In the genomic region with DNA sequence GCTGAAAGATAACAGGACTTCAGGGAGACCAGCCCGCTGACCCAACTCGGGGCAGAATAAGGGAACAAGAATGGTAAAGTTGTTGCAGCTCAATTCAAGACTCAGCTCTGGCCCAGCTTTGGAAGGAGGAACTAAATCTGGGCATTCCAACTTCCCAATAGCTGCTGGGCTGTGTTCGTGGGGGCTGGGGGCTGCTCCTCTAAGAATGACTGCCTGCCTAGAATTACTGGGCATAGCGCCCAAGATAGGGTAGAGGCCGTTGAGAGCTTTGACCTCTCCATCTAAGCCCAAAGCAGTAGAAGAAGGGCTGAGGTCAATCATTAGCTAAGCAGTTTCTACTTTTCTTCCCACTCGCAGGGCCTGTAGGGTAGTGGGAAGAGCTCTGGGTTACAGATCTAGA, we compare ENCODE assay signal across 10 cellular contexts. TPM values are rescaled to one million over a fixed set of nuclear protein-coding genes. Genes with fewer than 3 reads are reported as not detected.
A peak's percentile ranks its signal among the peaks of the same experiment; 100 is the strongest.
DNase-seq lines count a peak whose midpoint lies in the region; ATAC-seq, FAIRE-seq and TF ChIP-seq lines count a peak whose summit lies in the region.
"Had no signal": no experiment of that assay in that cellular context is flagged by ENCODE, and none has a peak within 500 bp of the region (broad histone marks: within the 10 kb centered on the region; RNA-seq: fewer than 3 reads in every experiment).

No MANE protein-coding gene starts in this region.

- H3K36me3 ChIP-seq in K562 (ENCODE audit: control insufficient read depth, insufficient read depth, low read length) (peaks cover 5% of the 10 kb centered on the region; the same call in 1 of the 3 replicates), skeletal muscle tissue (ENCODE audit: control insufficient read depth in 3 of 3, insufficient read depth in 3 of 3, low read length in 3 of 3) (peaks cover 17 to 48% (median 20%) of the 10 kb centered on the region in 3 donors)
- H3K36me3 ChIP-seq in effector memory CD4-positive, alpha-beta T cell (ENCODE audit: control insufficient read depth, insufficient read depth, low read length), result no peaks in the 10 kb centered on the region

- H3K4me2 ChIP-seq in K562 (ENCODE audit: insufficient read depth, low read length), result no peak overlapping the region

- POLR2A ChIA-PET in K562 (lab: Yijun Ruan, JAX), result interaction anchor here (0.7 to 1.8 kb wide), 7 partner anchors 10 to 167 kb away, joined by 3 to 8 read pairs (median 3); no protein-coding TSS in a partner anchor

- TF ChIP-seq RAD21 in K562 (CRISPR knock-in tag; conservative IDR thresholded peaks at IDR 0.05 in 1 of 2, IDR thresholded peaks at IDR 0.05 in 1 of 2), result no peak

- H3K4me1 ChIP-seq in K562 (replicated peaks in 1 of 2; ENCODE audit: control insufficient read depth in 2 of 2, insufficient read depth in 2 of 2, low read length in 2 of 2) (peaks cover 18 to 24% of the 10 kb centered on the region in 2 experiments), skeletal muscle tissue (ENCODE audit: control insufficient read depth in 3 of 3, insufficient read depth in 3 of 3, low read length in 3 of 3) (peaks cover 58 to 81% (median 72%) of the 10 kb centered on the region in 3 donors)
- peaks cover 11% of the 10 kb centered on the region for H3K4me1 ChIP-seq in effector memory CD4-positive, alpha-beta T cell (ENCODE audit: control insufficient read depth, insufficient read depth, low read length, poor library complexity, severe bottlenecking)

- no peak for TF ChIP-seq CTCF in K562 (IDR thresholded peaks at IDR 0.05 in 2 of 3, conservative IDR thresholded peaks at IDR 0.05 in 1 of 3; ENCODE audit: insufficient read depth in 2 of 3, low read depth in 1 of 3, low read length in 3 of 3)

- no peak overlapping the region for H2AFZ ChIP-seq in K562 (ENCODE audit: low read depth, low read length)

- H3K27me3 ChIP-seq in K562 (ENCODE audit: control insufficient read depth in 2 of 2, insufficient read depth in 2 of 2, low read length in 2 of 2) (no peaks in the 10 kb centered on the region), skeletal muscle tissue (ENCODE audit: control insufficient read depth in 3 of 3, insufficient read depth in 3 of 3, low read length in 3 of 3) (no peaks in the 10 kb centered on the region)
- no peaks in the 10 kb centered on the region for H3K27me3 ChIP-seq in effector memory CD4-positive, alpha-beta T cell (replicated peaks; ENCODE audit: control insufficient read depth, insufficient read depth, low read length, poor library complexity, severe bottlenecking)

- WGBS in K562 (ENCODE audit: insufficient coverage, low coverage, missing lambda C conversion rate), result 34% methylated on average over 6 of the region's 6 CpGs

- no peaks in the 10 kb centered on the region for H3K9me3 ChIP-seq in K562 (replicated peaks; ENCODE audit: control insufficient read depth, insufficient read depth, low read depth, low read length)
- H3K9me3 ChIP-seq in skeletal muscle tissue (ENCODE audit: control insufficient read depth in 3 of 3, low read length in 3 of 3), result no peaks in the 10 kb centered on the region
- no peaks in the 10 kb centered on the region for H3K9me3 ChIP-seq in effector memory CD4-positive, alpha-beta T cell (ENCODE audit: control insufficient read depth, low read length)

- no peak for TF ChIP-seq POLR2A in K562 (conservative IDR thresholded peaks at IDR 0.05)

- no peaks in the 10 kb centered on the region for H4K20me1 ChIP-seq in K562 (replicated peaks; ENCODE audit: control insufficient read depth, insufficient read depth, low read length)

- H3K9ac ChIP-seq in K562 (ENCODE audit: insufficient read depth in 1 of 2, low read depth in 2 of 2, low read length in 2 of 2) (no peak overlapping the region), skeletal muscle tissue (ENCODE audit: low read depth in 1 of 3, low read length in 3 of 3) (peak overlapping the region; percentile 93 to 98 (median 98))

- intact Hi-C loops in K562 (cut with micrococcal nuclease), result no loop called here

- no peaks in the 10 kb centered on the region for H3K9me1 ChIP-seq in K562 (ENCODE audit: control insufficient read depth, insufficient read depth, low read length)

- ATAC-seq in K562, result no peak
- ATAC-seq in left lobe of liver, result peak; percentile 44

- DNase-seq in HuH-7.5 (ENCODE audit: low spot score) (peak; percentile 43), K562 (ENCODE audit: extremely low read depth in 1 of 4, low spot score in 3 of 4) (peak in 1 of 4 experiments; percentile 24), left lobe of liver (ENCODE audit: low spot score) (no peak), NCI-H1694 (lab: John Stamatoyannopoulos, UW) (no peak), NCI-H748 treated with DMSO at 0.1 percent for 48 hours (lab: John Stamatoyannopoulos, UW) (no peak), NCI-H446 (lab: John Stamatoyannopoulos, UW) (no peak)
- no peak for DNase-seq in effector memory CD4-positive, alpha-beta T cell

- TF ChIP-seq EP300 in K562 (IDR thresholded peaks at IDR 0.05; ENCODE audit: low read length), result no peak

- no peak for FAIRE-seq in K562 (lab: Jason Lieb, UNC)
- FAIRE-seq: endometrium had no signal

- H3K27ac ChIP-seq in K562 (ENCODE audit: extremely low read depth, low read depth, low read length) (no peak overlapping the region), skeletal muscle tissue (ENCODE audit: low read depth, low read length) (peak overlapping the region; percentile 97)
- H3K27ac ChIP-seq in effector memory CD4-positive, alpha-beta T cell (ENCODE audit: insufficient read depth, low read length, poor library complexity, severe bottlenecking), result no peak overlapping the region
- H3K27ac ChIP-seq: C4-2B had no signal

- CTCF ChIA-PET in K562 (lab: Yijun Ruan, JAX; ENCODE audit: low intra/inter-chr PET ratio), result no interaction called here

- BruUV-seq in K562 (replicated peaks; lab: Mats Ljungman, UMichigan), result no TSS peak

- no peaks in the 10 kb centered on the region for H3K79me2 ChIP-seq in K562 (ENCODE audit: control insufficient read depth, insufficient read depth, low read length)

- in situ Hi-C loops in K562 (cut with MboI), result no loop called here

- no peak overlapping the region for H3K4me3 ChIP-seq in K562
- H3K4me3 ChIP-seq in skeletal muscle tissue (ENCODE audit: low read length in 3 of 3), result peak overlapping the region; percentile 86 to 99 (median 92)
- H3K4me3 ChIP-seq in effector memory CD4-positive, alpha-beta T cell (ENCODE audit: insufficient read depth, low read depth, low read length, poor library complexity, severe bottlenecking), result no peak overlapping the region

RNA-seq across cellular contexts. Expression of gene FABP3, which starts 1.3 kb away (rescaled TPM):
- not detected in 2 replicates for total RNA-seq in K562 (2011; cell fraction: chromatin; rRNA removed; ENCODE audit: low replicate concordance)
- not detected in 2 replicates for total RNA-seq in K562 (2011; cell fraction: nucleolus; rRNA removed)
- total RNA-seq in K562 (2011; cell fraction: nucleoplasm; rRNA removed), result not detected in 2 replicates
- total RNA-seq in K562 (2014; rRNA removed) (not detected in 2 replicates), K562 (2014; rRNA removed; fragmentation: Illumina TruSeq; extraction: Trizol) (not detected in 2 replicates), K562 (2015; rRNA removed; fragmentation: Illumina TruSeq; extraction: Trizol) (not detected in 2 replicates), K562 (2021) (not detected in 2 replicates), left lobe of liver (3.0 TPM), skeletal muscle tissue (201 TPM)
- polyA plus RNA-seq in K562 (2011; rRNA removed) (not detected in 2 replicates), K562 (2014; fragmentation: Illumina TruSeq; extraction: Trizol) (not detected in 2 replicates), K562 (2014; fragmentation: Nextera tagmentation; extraction: Ambion mirVana) (under 1 TPM in 1 of 2 experiments, not detected in 1; 0.22 TPM), K562 (2014; rRNA removed) (not detected in 2 replicates)
- not detected in 2 replicates for polyA plus RNA-seq in K562 (2011; cell fraction: cytosol; rRNA removed)
- not detected in 2 replicates for polyA plus RNA-seq in K562 (2011; cell fraction: nucleus; rRNA removed)
- polyA plus RNA-seq in K562 (2012), result 0.28 and 0.38 TPM in 2 replicates
- polyA minus RNA-seq in K562 (2011; rRNA and poly(A)+ RNA removed), result not detected in 2 replicates
- polyA minus RNA-seq in K562 (2011; cell fraction: cytosol; rRNA and poly(A)+ RNA removed), result not detected in 2 replicates
- not detected in 2 replicates for polyA minus RNA-seq in K562 (2011; cell fraction: nucleus; rRNA and poly(A)+ RNA removed)

RNA-seq across cellular contexts. Expression of gene SERINC2, which starts 41.5 kb away (rescaled TPM):
- 1.7 and 5.6 TPM in 2 replicates for total RNA-seq in K562 (2011; cell fraction: chromatin; rRNA removed; ENCODE audit: low replicate concordance)
- 5.8 and 6.4 TPM in 2 replicates for total RNA-seq in K562 (2011; cell fraction: nucleolus; rRNA removed)
- total RNA-seq in K562 (2011; cell fraction: nucleoplasm; rRNA removed), result 5.9 and 7.2 TPM in 2 replicates
- 0.45 TPM in 1 of 2 replicates, not detected in the other for total RNA-seq in K562 (2014; rRNA removed)
- 0.10 and 0.15 TPM in 2 replicates for total RNA-seq in K562 (2014; rRNA removed; fragmentation: Illumina TruSeq; extraction: Trizol)
- 0.22 and 0.23 TPM in 2 replicates for total RNA-seq in K562 (2015; rRNA removed; fragmentation: Illumina TruSeq; extraction: Trizol)
- total RNA-seq in K562 (2021), result 1.2 and 1.5 TPM in 2 replicates
- polyA plus RNA-seq in K562 (2011; rRNA removed), result 0.88 and 1.0 TPM in 2 replicates
- polyA plus RNA-seq in K562 (2011; cell fraction: cytosol; rRNA removed), result 1.7 and 4.1 TPM in 2 replicates
- polyA plus RNA-seq in K562 (2011; cell fraction: nucleus; rRNA removed), result 1.5 and 2.4 TPM in 2 replicates
- 0.76 and 3.3 TPM in 2 replicates for polyA plus RNA-seq in K562 (2012)
- 0.70 and 1.2 TPM in 2 replicates for polyA plus RNA-seq in K562 (2014; fragmentation: Illumina TruSeq; extraction: Trizol)
- polyA plus RNA-seq in K562 (2014; fragmentation: Nextera tagmentation; extraction: Ambion mirVana), result under 1 TPM in 1 of 2 experiments, not detected in 1; 0.07 TPM
- 1.0 and 1.8 TPM in 2 replicates for polyA plus RNA-seq in K562 (2014; rRNA removed)
- polyA minus RNA-seq in K562 (2011; rRNA and poly(A)+ RNA removed), result 0.21 and 0.63 TPM in 2 replicates
- polyA minus RNA-seq in K562 (2011; cell fraction: cytosol; rRNA and poly(A)+ RNA removed), result 0.73 and 0.95 TPM in 2 replicates
- 0.54 and 0.89 TPM in 2 replicates for polyA minus RNA-seq in K562 (2011; cell fraction: nucleus; rRNA and poly(A)+ RNA removed)
- 69.1 TPM for total RNA-seq in left lobe of liver
- total RNA-seq in skeletal muscle tissue, result 2.1 TPM

Comparison
In these comparisons a context has a peak if more than half of its experiments do, and no peak if none do; other contexts are left out.
1. H3K4me3 ChIP-seq: peak in skeletal muscle tissue (3 of 3); none in K562 (single experiment) and effector memory CD4-positive, alpha-beta T cell (single experiment).
2. H3K9ac ChIP-seq: peak in skeletal muscle tissue (3 of 3); none in K562 (0 of 2).
3. RNA of gene FABP3, which starts 1.3 kb away (total RNA-seq): 201 TPM in skeletal muscle tissue (single experiment); 3.0 TPM in left lobe of liver (single experiment) and not detected in K562; every median in the first group is over 10 times any median in the second.